ENCODE assay signal across 11 cellular contexts in genomic region chr20:235891-236290, GRCh38. TPM values are rescaled to one million over a fixed set of nuclear protein-coding genes. Genes with fewer than 3 reads are reported as not detected.
DNase-seq lines count a peak whose midpoint lies in the region; ATAC-seq and TF ChIP-seq lines count a peak whose summit lies in the region.
"Had no signal": no experiment of that assay in that cellular context is flagged by ENCODE, and none has a peak within 500 bp of the region (broad histone marks: within the 10 kb centered on the region; RNA-seq: fewer than 3 reads in every experiment).

No MANE protein-coding gene starts in this region.

- DNase-seq in Right ventricle myocardium inferior (ENCODE audit: missing footprints) (no peak), cardiac septum (ENCODE audit: low spot score) (no peak), fibroblast of villous mesenchyme (ENCODE audit: low read depth) (peak; percentile 14), thyroid gland (peak; percentile 39 to 54), NCI-H1092 treated with DMSO at 0.1 percent for 48 hours (lab: John Stamatoyannopoulos, UW) (no peak), middle frontal gyrus (ENCODE audit: extremely low spot score, low spot score) (no peak)
- DNase-seq in activated CD4-positive, CD25-positive, alpha-beta regulatory T cell treated with anti-CD3 and anti-CD28 coated beads, Interleukin-2, amount 50 U/mL, for 72 hours, result no peak
- DNase-seq: gastrocnemius medialis, NCI-H524 treated with DMSO at 0.1 percent for 48 hours had no signal

- H3K36me3 ChIP-seq in thyroid gland, result no peaks in the 10 kb centered on the region
- H3K36me3 ChIP-seq: gastrocnemius medialis had no signal

- intact Hi-C loops in Right ventricle myocardium inferior (cut with DNase I), result no loop called here
- intact Hi-C loops in cardiac septum (cut with DNase I), result no loop called here
- intact Hi-C loops in thyroid gland (cut with DNase I), result no loop called here

- no peak for TF ChIP-seq POLR2A in thyroid gland (IDR thresholded peaks at IDR 0.05)

- TF ChIP-seq CTCF in fibroblast of villous mesenchyme (IDR thresholded peaks at IDR 0.05; ENCODE audit: insufficient read depth, low read depth, low read length), result no peak
- TF ChIP-seq CTCF in thyroid gland (IDR thresholded peaks at IDR 0.05), result peak in 3 of 6 experiments; percentile 13 to 46 (median 40)

- WGBS in thyroid gland, 2 donors, result 64 to 79% methylated on average over 1 of the region's 1 CpG

- H3K27ac ChIP-seq in thyroid gland, result no peak overlapping the region
- H3K27ac ChIP-seq: gastrocnemius medialis had no signal

- no peaks in the 10 kb centered on the region for H3K9me3 ChIP-seq in thyroid gland
- H3K9me3 ChIP-seq: gastrocnemius medialis had no signal

- no peaks in the 10 kb centered on the region for H3K4me1 ChIP-seq in thyroid gland
- H3K4me1 ChIP-seq: gastrocnemius medialis had no signal

- no peaks in the 10 kb centered on the region for H3K27me3 ChIP-seq in thyroid gland
- H3K27me3 ChIP-seq: gastrocnemius medialis had no signal

- H3K4me3 ChIP-seq in fibroblast of villous mesenchyme (ENCODE audit: low read depth, low read length) (no peak overlapping the region), thyroid gland (replicated peaks in 1 of 3) (no peak overlapping the region)
- H3K4me3 ChIP-seq: gastrocnemius medialis had no signal

- ATAC-seq in Right ventricle myocardium inferior, result peak; percentile 44
- ATAC-seq in SK-N-SH treated with all-trans-retinoic acid at 6 μM for 48 hours, result peak; percentile 89
- ATAC-seq: gastrocnemius medialis, WTC11 had no signal

TF ChIP-seq in SK-N-SH treated with all-trans-retinoic acid at 6 μM for 48 hours, 23 proteins besides CTCF, POLR2A, EP300 and RAD21:
- TF ChIP-seq ZFP30 (CRISPR knock-in tag; IDR thresholded peaks at IDR 0.05) (no peak), GLIS3 (CRISPR knock-in tag; IDR thresholded peaks at IDR 0.05) (no peak), POU6F1 (CRISPR knock-in tag; IDR thresholded peaks at IDR 0.05; ENCODE audit: borderline replicate concordance, low read depth) (no peak), ZNF70 (CRISPR knock-in tag; IDR thresholded peaks at IDR 0.05) (no peak), SNAI2 (CRISPR knock-in tag; IDR thresholded peaks at IDR 0.05) (no peak), ZFP3 (CRISPR knock-in tag; IDR thresholded peaks at IDR 0.05) (no peak), CSRNP3 (CRISPR knock-in tag; IDR thresholded peaks at IDR 0.05) (no peak), ZC3H10 (CRISPR knock-in tag; IDR thresholded peaks at IDR 0.05) (no peak), PATZ1 (CRISPR knock-in tag; IDR thresholded peaks at IDR 0.05; ENCODE audit: borderline replicate concordance) (no peak), BACH2 (CRISPR knock-in tag; IDR thresholded peaks at IDR 0.05; ENCODE audit: borderline replicate concordance) (no peak), TOX (CRISPR knock-in tag; IDR thresholded peaks at IDR 0.05; ENCODE audit: borderline replicate concordance) (no peak), ZNF8 (CRISPR knock-in tag; IDR thresholded peaks at IDR 0.05) (no peak)

RNA-seq across cellular contexts. Expression of gene DEFB129, which starts 8.8 kb away (rescaled TPM):
- total RNA-seq in Right ventricle myocardium inferior, result not detected
- not detected for total RNA-seq in cardiac septum
- not detected in 2 replicates for total RNA-seq in fibroblast of villous mesenchyme
- total RNA-seq in thyroid gland, result not detected
- total RNA-seq: gastrocnemius medialis, WTC11 had no signal

RNA-seq across cellular contexts. Expression of gene DEFB132, which starts 21.6 kb away (rescaled TPM):
- total RNA-seq in Right ventricle myocardium inferior, result not detected
- not detected for total RNA-seq in cardiac septum
- total RNA-seq in fibroblast of villous mesenchyme, result not detected in 2 replicates
- not detected for total RNA-seq in thyroid gland
- total RNA-seq: gastrocnemius medialis, WTC11 had no signal

RNA-seq across cellular contexts. Expression of gene DEFB128, which starts 46.4 kb away (rescaled TPM):
- not detected for total RNA-seq in Right ventricle myocardium inferior
- not detected for total RNA-seq in cardiac septum
- not detected in 2 replicates for total RNA-seq in fibroblast of villous mesenchyme
- not detected for total RNA-seq in thyroid gland
- total RNA-seq: gastrocnemius medialis, WTC11 had no signal

RNA-seq across cellular contexts. Expression of gene C20orf96, which starts 54.7 kb away (rescaled TPM):
- total RNA-seq in Right ventricle myocardium inferior (5.4 TPM), cardiac septum (3.7 TPM), fibroblast of villous mesenchyme (1.3 and 1.9 TPM in 2 replicates), thyroid gland (1 to 10 TPM; 4.1 to 9.5 (median 7.0) TPM)

Comparison
In these comparisons a context has a peak if more than half of its experiments do, and no peak if none do; other contexts are left out.
1. DNase-seq: peak in fibroblast of villous mesenchyme (single experiment) and thyroid gland (2 of 2); none in Right ventricle myocardium inferior (single experiment), cardiac septum (single experiment), NCI-H1092 treated with DMSO at 0.1 percent for 48 hours (single experiment), activated CD4-positive, CD25-positive, alpha-beta regulatory T cell treated with anti-CD3 and anti-CD28 coated beads, Interleukin-2, amount 50 U/mL, for 72 hours (single experiment) and middle frontal gyrus (single experiment).